In genomic region chr16:78443780-78444422, GRCh38 we compare ENCODE assay signal across 1 cellular context.
TF ChIP-seq lines count a peak whose summit lies in the region.

No MANE protein-coding gene starts in this region.

TF ChIP-seq in K562, 482 proteins besides CTCF, POLR2A, EP300 and RAD21 (continued from another document and continues in another):
- peak; percentile 54; the same call in 1 of the 2 replicates for TF ChIP-seq SMARCA4 (IDR thresholded peaks at IDR 0.05)
- no peak for TF ChIP-seq ZNF239 (CRISPR knock-in tag; IDR thresholded peaks at IDR 0.05)
- TF ChIP-seq TRIM24 (IDR thresholded peaks at IDR 0.05), result 0 out of 4 replicates have a peak, but pooled peaks of 1 of the 2 experiments have one; percentile 24
- no peak for TF ChIP-seq SRSF3 (IDR thresholded peaks at IDR 0.05; ENCODE audit: insufficient read depth, low read length)
- peak; percentile 37; the same call in 1 of the 2 replicates for TF ChIP-seq KLF16 (IDR thresholded peaks at IDR 0.05)
- no peak for TF ChIP-seq SMARCB1 (IDR thresholded peaks at IDR 0.05; ENCODE audit: insufficient read length, low read depth)
- TF ChIP-seq MNT (conservative IDR thresholded peaks at IDR 0.05), result 0 out of 4 replicates have a peak, but pooled peaks have one; percentile 16 to 21
- no peak for TF ChIP-seq BRF1 (IDR thresholded peaks at IDR 0.05; ENCODE audit: borderline replicate concordance, extremely low read depth, insufficient read length)
- TF ChIP-seq RERE (CRISPR knock-in tag; IDR thresholded peaks at IDR 0.05; ENCODE audit: borderline replicate concordance), result no peak
- TF ChIP-seq STAT5B (CRISPR knock-in tag; IDR thresholded peaks at IDR 0.05), result no peak
- no peak for TF ChIP-seq CHD7 (IDR thresholded peaks at IDR 0.05; ENCODE audit: low read depth, low read length)
- no peak for TF ChIP-seq PTBP1 (IDR thresholded peaks at IDR 0.05; ENCODE audit: low read depth, low read length)
- TF ChIP-seq STAT6 (CRISPR knock-in tag; IDR thresholded peaks at IDR 0.05), result no peak
- no peak for TF ChIP-seq KAT7 (CRISPR knock-in tag; IDR thresholded peaks at IDR 0.05; ENCODE audit: borderline replicate concordance)
- TF ChIP-seq MITF (IDR thresholded peaks at IDR 0.05), result no peak
- TF ChIP-seq ZNF561 (CRISPR knock-in tag; conservative IDR thresholded peaks at IDR 0.05), result no peak
- TF ChIP-seq POLR2AphosphoS5 (IDR thresholded peaks at IDR 0.05; ENCODE audit: control insufficient read depth, insufficient read depth, low read depth, low read length), result 0 out of 2 replicates have a peak, but pooled peaks have one; percentile 20
- no peak for TF ChIP-seq GTF2B (IDR thresholded peaks at IDR 0.05; ENCODE audit: extremely low read depth, insufficient read length)
- TF ChIP-seq TEAD1 (CRISPR knock-in tag; IDR thresholded peaks at IDR 0.05), result peak in 1 of 2 experiments; percentile 55; a peak in 1 of 4 replicates
- no peak for TF ChIP-seq ZNF57 (CRISPR knock-in tag; IDR thresholded peaks at IDR 0.05)
- no peak for TF ChIP-seq ZNF133 (CRISPR knock-in tag; IDR thresholded peaks at IDR 0.05)
- peak; percentile 75 for TF ChIP-seq TCF3 (CRISPR knock-in tag; IDR thresholded peaks at IDR 0.05)
- no peak for TF ChIP-seq ZSCAN32 (CRISPR knock-in tag; IDR thresholded peaks at IDR 0.05)
- TF ChIP-seq KDM1A (IDR thresholded peaks at IDR 0.05), result peak in 1 of 2 experiments; percentile 44; a peak in 2 of 4 replicates
- TF ChIP-seq TAL1 (IDR thresholded peaks at IDR 0.05), result peak; percentile 57
- peak; percentile 63; the same call in 1 of the 2 replicates for TF ChIP-seq JUND (IDR thresholded peaks at IDR 0.05; ENCODE audit: borderline replicate concordance, low read depth, low read length)
- no peak; the same call in 2 of the 3 replicates for TF ChIP-seq JUND (tag; IDR thresholded peaks at IDR 0.05; ENCODE audit: borderline replicate concordance, low read depth, low read length)
